9 cellular contexts compared by ENCODE assay signal in the genomic region with DNA sequence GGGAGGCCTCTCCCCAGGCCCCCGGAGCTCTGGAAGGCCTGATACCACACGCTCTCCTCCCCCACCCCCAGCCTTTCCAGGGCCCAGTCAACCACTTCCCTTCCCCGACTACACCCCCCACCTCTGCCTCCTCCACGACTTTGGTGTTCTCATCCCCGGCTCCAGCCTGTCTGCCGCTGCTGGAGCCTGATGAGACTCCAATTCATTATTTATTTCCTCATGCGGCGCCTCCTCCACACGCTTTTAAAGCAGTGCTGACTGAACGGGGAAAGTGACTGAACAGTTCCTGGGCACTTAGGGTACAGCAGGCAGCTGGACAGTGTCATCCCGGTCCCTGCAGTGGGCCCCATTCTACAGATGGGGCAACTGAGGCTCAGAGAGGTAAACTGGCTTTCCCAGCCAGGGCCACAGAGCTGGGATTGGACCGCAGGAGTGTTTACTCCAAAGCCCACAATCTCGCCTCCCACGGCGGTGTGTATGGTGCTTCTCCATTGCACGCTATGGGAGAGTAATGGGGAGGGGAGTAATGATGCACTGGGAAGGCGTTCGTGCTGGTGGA. TPM values are rescaled to one million over a fixed set of nuclear protein-coding genes. Genes with fewer than 3 reads are reported as not detected.
DNase-seq lines count a peak whose midpoint lies in the region; ATAC-seq and TF ChIP-seq lines count a peak whose summit lies in the region.
"Had no signal": no experiment of that assay in that cellular context is flagged by ENCODE, and none has a peak within 500 bp of the region (broad histone marks: within the 10 kb centered on the region; RNA-seq: fewer than 3 reads in every experiment).

No MANE protein-coding gene starts in this region.

- H3K4me3 ChIP-seq in AG09309 (ENCODE audit: control insufficient read depth, low read depth, low read length) (no peak overlapping the region), HUES48 (ENCODE audit: low read depth, low read length) (no peak overlapping the region), lower lobe of right lung (no peak overlapping the region)

- no peak for TF ChIP-seq CTCF in AG09309 (IDR thresholded peaks at IDR 0.05; ENCODE audit: control insufficient read depth, insufficient read depth, low read depth, low read length, missing control alignments)
- TF ChIP-seq CTCF in lower lobe of right lung (IDR thresholded peaks at IDR 0.05), result no peak

- H3K27ac ChIP-seq in HUES48 (ENCODE audit: low read depth, low read length) (peak overlapping the region; percentile 75), lower lobe of right lung (peak overlapping the region; percentile 41)

- DNase-seq in AG09309 (ENCODE audit: low read depth) (peak; percentile 69), astrocyte of the hippocampus (ENCODE audit: low read depth, low spot score) (peak; percentile 97), lower lobe of right lung (no peak), G401 (ENCODE audit: low spot score) (no peak), NCI-H82 (lab: John Stamatoyannopoulos, UW) (no peak)
- no peak for DNase-seq in stimulated activated CD4-positive, alpha-beta T cell treated with anti-CD3 and anti-CD28 coated beads, Interleukin-4, amount 100 ng/mL, for 24 hours
- DNase-seq: T1000 had no signal

- H3K36me3 ChIP-seq in HUES48 (ENCODE audit: control insufficient read depth, insufficient read depth, low read length) (peaks cover 21% of the 10 kb centered on the region), lower lobe of right lung (peaks cover 76% of the 10 kb centered on the region)

- no peaks in the 10 kb centered on the region for H3K27me3 ChIP-seq in HUES48 (ENCODE audit: control insufficient read depth, insufficient read depth, low read length)
- H3K27me3 ChIP-seq in lower lobe of right lung (ENCODE audit: low read depth), result no peaks in the 10 kb centered on the region

- H3K4me1 ChIP-seq in HUES48 (ENCODE audit: control insufficient read depth, insufficient read depth, low read length), result peaks cover 18% of the 10 kb centered on the region
- peaks cover 14% of the 10 kb centered on the region for H3K4me1 ChIP-seq in lower lobe of right lung

- intact Hi-C loops in lower lobe of right lung (cut with DNase I), result no loop called here

- H3K9me3 ChIP-seq in HUES48 (ENCODE audit: control insufficient read depth, insufficient read depth, low read length), result no peaks in the 10 kb centered on the region
- no peaks in the 10 kb centered on the region for H3K9me3 ChIP-seq in lower lobe of right lung

- ATAC-seq in lower lobe of right lung (no peak), GM19452 (IDR thresholded peaks at IDR 0.05; ENCODE audit: unreplicated experiment) (no peak)

- H3K9ac ChIP-seq in HUES48 (ENCODE audit: low read depth, low read length), result 0 out of 2 replicates have a peak overlapping the region, but pooled peaks have one; percentile 10

- in situ Hi-C loops in G401 (cut with HindIII; ENCODE audit: low sequenced_read_pairs), result no loop called here

RNA-seq across cellular contexts. Expression of gene RPL26L1, which starts 15.9 kb away (rescaled TPM):
- total RNA-seq in lower lobe of right lung, result 16.6 TPM
- 144 and 147 TPM in 2 replicates for total RNA-seq in G401 (2014; rRNA removed; shearing (Covaris generic))

RNA-seq across cellular contexts. Expression of gene ATP6V0E1, which starts 40.2 kb away (rescaled TPM):
- total RNA-seq in lower lobe of right lung, result 285 TPM
- total RNA-seq in G401 (2014; rRNA removed; shearing (Covaris generic)), result 102 and 126 TPM in 2 replicates

Comparison
In these comparisons a context has a peak if more than half of its experiments do, and no peak if none do; other contexts are left out.
1. DNase-seq: peak in AG09309 (single experiment) and astrocyte of the hippocampus (single experiment); none in lower lobe of right lung (single experiment), G401 (single experiment), NCI-H82 (single experiment) and stimulated activated CD4-positive, alpha-beta T cell treated with anti-CD3 and anti-CD28 coated beads, Interleukin-4, amount 100 ng/mL, for 24 hours (single experiment).